ENCODE assay signal across 8 cellular contexts in the genomic region with DNA sequence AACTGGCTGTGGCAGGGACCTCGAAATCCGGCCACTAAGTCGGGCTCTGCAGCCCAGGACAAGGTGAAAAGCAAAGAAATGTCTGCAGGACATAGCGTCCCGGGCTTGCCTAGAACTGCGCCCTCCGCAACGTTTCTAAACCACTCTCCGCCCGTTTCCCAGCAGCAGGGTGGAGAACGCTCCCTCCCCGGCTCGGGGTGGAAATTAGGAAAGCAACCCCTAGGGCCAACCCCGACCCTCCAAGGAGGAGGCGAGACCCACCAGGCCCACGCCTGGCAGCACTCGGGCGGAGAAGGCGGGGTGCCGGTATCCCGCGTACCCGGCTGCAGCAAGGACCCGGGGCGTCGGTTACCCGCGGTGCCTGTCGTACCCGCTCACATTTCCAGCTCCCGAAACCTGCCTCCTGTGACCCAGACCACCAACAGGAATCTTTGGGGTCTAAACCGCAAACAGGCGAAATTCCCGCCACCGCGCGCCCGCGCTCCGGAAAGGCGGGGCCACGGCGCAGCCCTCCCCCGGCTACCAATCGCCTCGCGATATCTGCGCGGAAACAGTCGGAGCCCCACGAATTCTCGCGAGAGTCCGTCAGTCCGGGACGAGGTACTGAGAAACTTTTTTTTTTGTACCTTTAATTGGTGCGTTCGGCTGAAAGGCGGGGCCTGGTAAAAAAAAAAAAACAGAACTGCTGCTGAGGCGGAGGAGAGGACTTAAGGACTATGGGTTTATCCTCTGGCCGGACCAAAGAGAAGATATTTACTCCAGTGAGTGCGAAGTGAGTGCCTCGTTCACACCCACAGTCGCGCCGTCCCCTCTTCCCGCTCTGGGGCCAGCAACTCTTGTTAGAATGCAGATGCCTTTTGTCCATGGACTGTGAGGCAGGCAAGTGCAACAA. TPM values are rescaled to one million over a fixed set of nuclear protein-coding genes. Genes with fewer than 3 reads are reported as not detected.
DNase-seq lines count a peak whose midpoint lies in the region; ATAC-seq lines count a peak whose summit lies in the region.

A gene with protein sequence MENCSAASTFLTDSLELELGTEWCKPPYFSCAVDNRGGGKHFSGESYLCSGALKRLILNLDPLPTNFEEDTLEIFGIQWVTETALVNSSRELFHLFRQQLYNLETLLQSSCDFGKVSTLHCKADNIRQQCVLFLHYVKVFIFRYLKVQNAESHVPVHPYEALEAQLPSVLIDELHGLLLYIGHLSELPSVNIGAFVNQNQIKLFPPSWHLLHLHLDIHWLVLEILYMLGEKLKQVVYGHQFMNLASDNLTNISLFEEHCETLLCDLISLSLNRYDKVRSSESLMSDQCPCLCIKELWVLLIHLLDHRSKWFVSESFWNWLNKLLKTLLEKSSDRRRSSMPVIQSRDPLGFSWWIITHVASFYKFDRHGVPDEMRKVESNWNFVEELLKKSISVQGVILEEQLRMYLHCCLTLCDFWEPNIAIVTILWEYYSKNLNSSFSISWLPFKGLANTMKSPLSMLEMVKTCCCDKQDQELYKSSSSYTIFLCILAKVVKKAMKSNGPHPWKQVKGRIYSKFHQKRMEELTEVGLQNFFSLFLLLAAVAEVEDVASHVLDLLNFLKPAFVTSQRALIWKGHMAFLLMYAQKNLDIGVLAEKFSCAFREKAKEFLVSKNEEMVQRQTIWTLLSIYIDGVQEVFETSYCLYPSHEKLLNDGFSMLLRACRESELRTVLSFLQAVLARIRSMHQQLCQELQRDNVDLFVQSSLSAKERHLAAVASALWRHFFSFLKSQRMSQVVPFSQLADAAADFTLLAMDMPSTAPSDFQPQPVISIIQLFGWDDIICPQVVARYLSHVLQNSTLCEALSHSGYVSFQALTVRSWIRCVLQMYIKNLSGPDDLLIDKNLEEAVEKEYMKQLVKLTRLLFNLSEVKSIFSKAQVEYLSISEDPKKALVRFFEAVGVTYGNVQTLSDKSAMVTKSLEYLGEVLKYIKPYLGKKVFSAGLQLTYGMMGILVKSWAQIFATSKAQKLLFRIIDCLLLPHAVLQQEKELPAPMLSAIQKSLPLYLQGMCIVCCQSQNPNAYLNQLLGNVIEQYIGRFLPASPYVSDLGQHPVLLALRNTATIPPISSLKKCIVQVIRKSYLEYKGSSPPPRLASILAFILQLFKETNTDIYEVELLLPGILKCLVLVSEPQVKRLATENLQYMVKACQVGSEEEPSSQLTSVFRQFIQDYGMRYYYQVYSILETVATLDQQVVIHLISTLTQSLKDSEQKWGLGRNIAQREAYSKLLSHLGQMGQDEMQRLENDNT (minus strand): TSS at position 491 of the 892 bp plus-strand sequence. CDS start 739 bp downstream, outside the sequence.

- H3K36me3 ChIP-seq in ACC112 (ENCODE audit: insufficient read depth, low read length), result no peaks in the 10 kb centered on the region; the same call in 1 of the 2 replicates
- H3K36me3 ChIP-seq in iPS-18a (ENCODE audit: control insufficient read depth, low read depth, low read length), result peaks cover 28% of the 10 kb centered on the region
- peaks cover 0 to under 1% (median 0%) of the 10 kb centered on the region in 3 donors for H3K36me3 ChIP-seq in skeletal muscle tissue (ENCODE audit: control insufficient read depth in 3 of 3, insufficient read depth in 3 of 3, low read length in 3 of 3)

- H3K9me3 ChIP-seq in iPS-18a (ENCODE audit: control insufficient read depth, low read depth, low read length), result no peaks in the 10 kb centered on the region
- H3K9me3 ChIP-seq in skeletal muscle tissue (ENCODE audit: control insufficient read depth in 3 of 3, low read length in 3 of 3), result no peaks in the 10 kb centered on the region

- H3K4me1 ChIP-seq in ACC112 (ENCODE audit: control insufficient read depth, insufficient read depth, low read length, unreplicated experiment), result peaks cover 13% of the 10 kb centered on the region
- H3K4me1 ChIP-seq in iPS-18a (ENCODE audit: control insufficient read depth, low read depth, low read length), result peaks cover 17% of the 10 kb centered on the region
- peaks cover 2 to 10% (median 6%) of the 10 kb centered on the region in 3 donors for H3K4me1 ChIP-seq in skeletal muscle tissue (ENCODE audit: control insufficient read depth in 3 of 3, insufficient read depth in 3 of 3, low read length in 3 of 3)

- H3K27me3 ChIP-seq in ACC112 (ENCODE audit: insufficient read depth, low read length), result no peaks in the 10 kb centered on the region
- H3K27me3 ChIP-seq in iPS-18a (ENCODE audit: control insufficient read depth, insufficient read depth, low read length), result no peaks in the 10 kb centered on the region
- H3K27me3 ChIP-seq in skeletal muscle tissue (ENCODE audit: control insufficient read depth in 3 of 3, insufficient read depth in 3 of 3, low read length in 3 of 3), result no peaks in the 10 kb centered on the region

- H3K79me2 ChIP-seq in ACC112 (ENCODE audit: control insufficient read depth, insufficient read depth, low read length, unreplicated experiment), result peaks cover 21% of the 10 kb centered on the region

- H3K4me3 ChIP-seq in ACC112 (ENCODE audit: low read depth, low read length) (peak within 1 kb of the TSS; percentile 99), iPS-18a (ENCODE audit: low read length) (peak within 1 kb of the TSS; percentile 92), skeletal muscle tissue (ENCODE audit: low read length in 3 of 3) (peak within 1 kb of the TSS; percentile 93 to 95 (median 94))

- H3K27ac ChIP-seq in ACC112 (ENCODE audit: low read depth, low read length) (peak within 1 kb of the TSS; percentile 51), iPS-18a (ENCODE audit: low read length) (peak within 1 kb of the TSS; percentile 90), skeletal muscle tissue (ENCODE audit: low read depth, low read length) (no peak within 1 kb of the TSS)

- peak; percentile 95 for ATAC-seq in GM18868 (IDR thresholded peaks at IDR 0.05; ENCODE audit: unreplicated experiment)
- peak; percentile 93 for ATAC-seq in HG03103 (IDR thresholded peaks at IDR 0.05; ENCODE audit: low read depth, unreplicated experiment)

- peak; percentile 97 for DNase-seq in NCI-H2171 (lab: John Stamatoyannopoulos, UW)
- peak; percentile 90 for DNase-seq in UCSD-AML1 (lab: John Stamatoyannopoulos, UW; ENCODE audit: unreplicated experiment)
- DNase-seq in brain pericyte (ENCODE audit: low read depth, low spot score), result peak; percentile 69

- H3K9ac ChIP-seq in iPS-18a (ENCODE audit: low read length), result peak within 1 kb of the TSS; percentile 97
- peak within 1 kb of the TSS; percentile 76 to 89 (median 87) for H3K9ac ChIP-seq in skeletal muscle tissue (ENCODE audit: low read depth in 1 of 3, low read length in 3 of 3)

- peak within 1 kb of the TSS; percentile 100 for H2AFZ ChIP-seq in ACC112 (ENCODE audit: low read length, unreplicated experiment)

RNA-seq across cellular contexts. Expression of the gene that starts here (rescaled TPM):
- 11.5 TPM for total RNA-seq in skeletal muscle tissue
